ENCODE assay signal across 24 cellular contexts in the genomic region with DNA sequence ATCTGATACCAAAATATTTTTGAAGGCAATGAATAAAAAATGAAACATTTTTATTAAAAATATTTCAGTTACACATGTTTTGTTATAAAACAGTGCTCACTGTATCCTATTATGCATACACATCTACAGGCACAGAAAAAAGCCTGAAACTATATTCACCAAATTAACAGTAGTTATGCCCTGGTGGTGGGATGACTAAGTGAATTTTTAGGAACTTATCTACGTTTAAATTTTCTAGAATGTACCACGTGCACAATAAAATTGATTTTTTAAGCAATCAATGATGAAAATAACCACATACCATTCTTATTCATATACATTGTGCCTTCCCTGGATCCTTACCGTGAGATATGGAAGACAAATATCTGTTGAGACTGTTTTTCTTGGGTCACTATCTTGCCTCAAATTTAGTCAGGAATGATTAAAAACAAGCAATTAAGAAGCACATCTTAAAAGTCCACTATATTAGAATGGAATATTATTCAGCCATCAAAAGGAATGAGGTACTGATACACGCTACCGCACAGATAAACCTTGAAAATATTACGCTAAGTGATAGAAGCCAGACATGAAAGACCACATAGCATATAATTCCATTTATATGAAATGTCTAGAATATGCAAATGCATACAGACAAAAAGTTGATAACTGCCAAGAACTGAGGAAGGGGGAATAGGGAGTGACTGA.
"Had no signal": no experiment of that assay in that cellular context is flagged by ENCODE, and none has a peak within 500 bp of the region (broad histone marks: within the 10 kb centered on the region; RNA-seq: fewer than 3 reads in every experiment).

No MANE protein-coding gene starts in this region.

- H3K9me3 ChIP-seq: esophagus squamous epithelium, gastroesophageal sphincter, left ventricle myocardium inferior, right atrium auricular region, sigmoid colon, suprapubic skin, thyroid gland, upper lobe of left lung, uterus had no signal

- H3K4me3 Mint-ChIP-seq: dendritic cell treated with granulocyte-macrophage colony-stimulating factor and Interleukin-4, amounts not matched to agents 40 ng/mL and 50 ng/mL, for 4 days; effector memory CD8-positive, alpha-beta T cell; nephron progenitor cell had no signal

- H3K27ac Mint-ChIP-seq: effector memory CD8-positive, alpha-beta T cell; nephron progenitor cell had no signal

- H3K9me3 Mint-ChIP-seq: dendritic cell treated with granulocyte-macrophage colony-stimulating factor and Interleukin-4, amounts not matched to agents 40 ng/mL and 50 ng/mL, for 4 days; effector memory CD8-positive, alpha-beta T cell; naive thymus-derived CD4-positive, alpha-beta T cell; nephron progenitor cell had no signal

- H3K27me3 Mint-ChIP-seq: dendritic cell treated with granulocyte-macrophage colony-stimulating factor and Interleukin-4, amounts not matched to agents 40 ng/mL and 50 ng/mL, for 4 days; effector memory CD8-positive, alpha-beta T cell; naive thymus-derived CD4-positive, alpha-beta T cell had no signal

- H3K36me3 ChIP-seq: esophagus squamous epithelium, gastroesophageal sphincter, left ventricle myocardium inferior, right atrium auricular region, sigmoid colon, suprapubic skin, thyroid gland, upper lobe of left lung, uterus had no signal

- DNase-seq: effector memory CD8-positive, alpha-beta T cell; esophagus squamous epithelium; foreskin fibroblast; glutamatergic neuron; kidney; left cardiac atrium; left ventricle myocardium inferior; mesendoderm; naive thymus-derived CD4-positive, alpha-beta T cell; nephron progenitor cell; posterior cingulate gyrus; sigmoid colon; stimulated activated CD4-positive, alpha-beta T cell treated with anti-CD3 and anti-CD28 coated beads, Interleukin-2, amount 100 ng/mL, for 24 hours; stimulated activated naive CD8-positive, alpha-beta T cell treated with anti-CD3 and anti-CD28 coated beads, Interleukin-15, Interleukin-2, amounts not matched to agents 100 U/mL and 50 U/mL, for 24 hours; thyroid gland; upper lobe of left lung; uterus had no signal

- FAIRE-seq: colon, kidney had no signal

- H3K27ac ChIP-seq: gastroesophageal sphincter, left ventricle myocardium inferior, right atrium auricular region, sigmoid colon, uterus had no signal

- ATAC-seq: effector memory CD8-positive, alpha-beta T cell; gastroesophageal sphincter; left cardiac atrium; naive thymus-derived CD4-positive, alpha-beta T cell; stimulated activated naive CD8-positive, alpha-beta T cell treated with anti-CD3 and anti-CD28 coated beads, Interleukin-15, Interleukin-2, amounts not matched to agents 100 U/mL and 50 U/mL, for 24 hours had no signal

- H3K27me3 ChIP-seq: esophagus squamous epithelium, gastroesophageal sphincter, right atrium auricular region, sigmoid colon, suprapubic skin, thyroid gland, upper lobe of left lung, uterus had no signal

- H3K4me3 ChIP-seq: esophagus squamous epithelium, gastroesophageal sphincter, left ventricle myocardium inferior, lung, right atrium auricular region, sigmoid colon, skin epidermis, suprapubic skin, thyroid gland, upper lobe of left lung, uterus had no signal
